8 cellular contexts compared by ENCODE assay signal in genomic region chr15:82261566-82262421, GRCh38. TPM values are rescaled to one million over a fixed set of nuclear protein-coding genes. Genes with fewer than 3 reads are reported as not detected.
A peak's percentile ranks its signal among the peaks of the same experiment; 100 is the strongest.
DNase-seq lines count a peak whose midpoint lies in the region; FAIRE-seq and TF ChIP-seq lines count a peak whose summit lies in the region.
"Not testable (repeated sequence)": the region's sequence is repeated elsewhere in the genome, so short reads cannot be mapped to it uniquely, and the experiment has no call there.

No MANE protein-coding gene starts in this region.

- in situ Hi-C loops in astrocyte of the cerebellum (cut with HindIII; ENCODE audit: low sequenced_read_pairs); transverse colon (cut with MboI; ENCODE audit: low pct_ligation_motif_present in 1 of 4, low pct_unique_long_range_greater_than_20kb in 1 of 4, low sequenced_read_pairs in 3 of 4): not testable (repeated sequence)

- peak overlapping the region; percentile 70 for H3K9ac ChIP-seq in SU-DHL-6 (ENCODE audit: low read length)

- H3K4me1 ChIP-seq in left ventricle myocardium inferior, result peaks cover 42% of the 10 kb centered on the region
- peaks cover 23% of the 10 kb centered on the region for H3K4me1 ChIP-seq in osteoblast (ENCODE audit: insufficient read depth, low read length)
- peaks cover 5 to 24% (median 18%) of the 10 kb centered on the region in 4 donors for H3K4me1 ChIP-seq in transverse colon

- not testable (repeated sequence) for TF ChIP-seq POLR2A in GM12891 (IDR thresholded peaks at IDR 0.05; ENCODE audit: low read depth, low read length); transverse colon (IDR thresholded peaks at IDR 0.05)

- not testable (repeated sequence) for H3K9me2 ChIP-seq in SU-DHL-6 (replicated peaks; ENCODE audit: insufficient read depth, low read length)

- WGBS in transverse colon (ENCODE audit: low coverage in 1 of 2), 2 donors, result 0 to 2% methylated on average over 8 to 19 of the region's 19 CpGs

- intact Hi-C loops in left ventricle myocardium inferior (cut with micrococcal nuclease); transverse colon (cut with DNase I; ENCODE audit: low total_unique reads): not testable (repeated sequence)

- peak; percentile 94 for FAIRE-seq in GM12891 (lab: Jason Lieb, UNC)

- not testable (repeated sequence) for TF ChIP-seq CTCF in SU-DHL-6 (IDR thresholded peaks at IDR 0.05; ENCODE audit: insufficient read depth, low read length, poor library complexity, severe bottlenecking); astrocyte of the cerebellum (IDR thresholded peaks at IDR 0.05; ENCODE audit: low read depth, low read length, missing control alignments); left ventricle myocardium inferior (IDR thresholded peaks at IDR 0.05; ENCODE audit: borderline replicate concordance); osteoblast (IDR thresholded peaks at IDR 0.05; ENCODE audit: extremely low read depth, low read depth, low read length)
- peak in 1 of 5 experiments; percentile 18 for TF ChIP-seq CTCF in transverse colon (IDR thresholded peaks at IDR 0.05)

- H3K36me3 ChIP-seq in SU-DHL-6 (ENCODE audit: low read length) (peaks cover 13% of the 10 kb centered on the region; the same call in 1 of the 2 replicates), left ventricle myocardium inferior (peaks cover 23% of the 10 kb centered on the region), osteoblast (ENCODE audit: insufficient read depth, low read length) (peaks cover 19% of the 10 kb centered on the region)
- not testable (repeated sequence) for H3K36me3 ChIP-seq in transverse colon

- not testable (repeated sequence) for DNase-seq in GM12891 (ENCODE audit: insufficient read length, low spot score); astrocyte of the cerebellum (ENCODE audit: low read depth); left ventricle myocardium inferior
- DNase-seq in HEK293T (ENCODE audit: extremely low spot score), result peak; percentile 38
- peak; percentile 62 for DNase-seq in osteoblast (ENCODE audit: insufficient read length, low spot score, missing footprints)
- DNase-seq in transverse colon, result peak; percentile 66

- peak overlapping the region; percentile 69 for H2AFZ ChIP-seq in SU-DHL-6 (ENCODE audit: low read depth, low read length, severe bottlenecking)
- peak overlapping the region; percentile 93 for H2AFZ ChIP-seq in osteoblast (ENCODE audit: low read length)

- H3K27ac ChIP-seq in SU-DHL-6 (ENCODE audit: low read depth, low read length), result peak overlapping the region; percentile 55
- H3K27ac ChIP-seq in left ventricle myocardium inferior (replicated peaks), result peak overlapping the region; percentile 83
- peak overlapping the region; percentile 91 for H3K27ac ChIP-seq in osteoblast (ENCODE audit: low read depth, low read length)
- H3K27ac ChIP-seq in transverse colon, result peak overlapping the region; percentile 91 to 94 (median 92)

- H3K27me3 ChIP-seq in SU-DHL-6 (ENCODE audit: low read length); left ventricle myocardium inferior (ENCODE audit: low read depth); osteoblast (ENCODE audit: insufficient read depth, low read length); transverse colon: not testable (repeated sequence)

- peak overlapping the region; percentile 81 for H3K4me2 ChIP-seq in SU-DHL-6 (ENCODE audit: low read depth, low read length, poor library complexity, severe bottlenecking)
- peak overlapping the region; percentile 93 for H3K4me2 ChIP-seq in osteoblast (ENCODE audit: insufficient read depth, low read length)

- not testable (repeated sequence) for H3F3A ChIP-seq in SU-DHL-6 (ENCODE audit: insufficient read depth)

- not testable (repeated sequence) for H3K9me3 ChIP-seq in SU-DHL-6 (ENCODE audit: insufficient read depth, low read length); left ventricle myocardium inferior (replicated peaks); osteoblast (ENCODE audit: low read depth, low read length); transverse colon

- CTCF ChIA-PET in HEK293T (lab: Yijun Ruan, JAX), result interaction anchor here (1.7 kb wide), 1 partner anchor 19 kb away, joined by 4 read pairs; no protein-coding TSS in a partner anchor

- POLR2A ChIA-PET in HEK293T (lab: Yijun Ruan, JAX), result interaction anchor here (1.0 to 1.2 kb wide), 2 partner anchors 11 to 18 kb away, joined by 3 to 6 read pairs; no protein-coding TSS in a partner anchor

- TF ChIP-seq RAD21 in Ishikawa (IDR thresholded peaks at IDR 0.05; ENCODE audit: low read depth), result not testable (repeated sequence)

- H4K20me1 ChIP-seq in SU-DHL-6 (ENCODE audit: low read depth, low read length); osteoblast (ENCODE audit: insufficient read depth, low read length): not testable (repeated sequence)

- H3K4me3 ChIP-seq in SU-DHL-6 (ENCODE audit: insufficient read depth, low read length, poor library complexity, severe bottlenecking), result peak overlapping the region; percentile 83
- peak overlapping the region; percentile 85 for H3K4me3 ChIP-seq in astrocyte of the cerebellum (ENCODE audit: low read depth, low read length)
- peak overlapping the region; percentile 81 for H3K4me3 ChIP-seq in left ventricle myocardium inferior
- H3K4me3 ChIP-seq in osteoblast (ENCODE audit: insufficient read depth, low read length), result peak overlapping the region; percentile 95
- peak overlapping the region; percentile 83 to 99 (median 92) for H3K4me3 ChIP-seq in transverse colon

- TF ChIP-seq EP300 in Ishikawa (IDR thresholded peaks at IDR 0.05; ENCODE audit: borderline replicate concordance); transverse colon (IDR thresholded peaks at IDR 0.05; ENCODE audit: low read depth): not testable (repeated sequence)

- H3K79me2 ChIP-seq in SU-DHL-6 (ENCODE audit: insufficient read depth, low read length), result peaks cover 30% of the 10 kb centered on the region
- peaks cover 31% of the 10 kb centered on the region for H3K79me2 ChIP-seq in osteoblast (ENCODE audit: insufficient read depth, low read length)

TF ChIP-seq in HEK293T, 16 proteins besides CTCF, POLR2A, EP300 and RAD21:
- peak; percentile 71 for TF ChIP-seq L3MBTL2 (conservative IDR thresholded peaks at IDR 0.05)

TF ChIP-seq in Ishikawa, 13 proteins besides CTCF, POLR2A, EP300 and RAD21:
- peak; percentile 84 for TF ChIP-seq USF1 (IDR thresholded peaks at IDR 0.05)
TF ChIP-seq in Ishikawa: peak in this region for 1; not testable (repeated sequence) for 12.

RNA-seq across cellular contexts. Expression of gene EFL1, which starts 0.7 kb away (rescaled TPM):
- 18.2 TPM for polyA plus RNA-seq in GM12891 (2012; ENCODE audit: low read depth, missing spikeins)
- total RNA-seq in left ventricle myocardium inferior, result 12.9 TPM
- 30.9 and 32.9 TPM in 2 replicates for total RNA-seq in osteoblast
- 10 to 100 TPM; 35.0 to 57.9 (median 46.5) TPM for total RNA-seq in transverse colon

RNA-seq across cellular contexts. Expression of gene SAXO2, which starts 0.8 kb away (rescaled TPM):
- 3.0 TPM for polyA plus RNA-seq in GM12891 (2012; ENCODE audit: low read depth, missing spikeins)
- total RNA-seq in left ventricle myocardium inferior (2.6 TPM), osteoblast (1.1 and 6.2 TPM in 2 replicates), transverse colon (1 to 10 TPM in 2 of 4 donors, under 1 TPM in 1, not detected in 1; 0.20 to 3.0 (median 2.4) TPM)
